In the genomic region with DNA sequence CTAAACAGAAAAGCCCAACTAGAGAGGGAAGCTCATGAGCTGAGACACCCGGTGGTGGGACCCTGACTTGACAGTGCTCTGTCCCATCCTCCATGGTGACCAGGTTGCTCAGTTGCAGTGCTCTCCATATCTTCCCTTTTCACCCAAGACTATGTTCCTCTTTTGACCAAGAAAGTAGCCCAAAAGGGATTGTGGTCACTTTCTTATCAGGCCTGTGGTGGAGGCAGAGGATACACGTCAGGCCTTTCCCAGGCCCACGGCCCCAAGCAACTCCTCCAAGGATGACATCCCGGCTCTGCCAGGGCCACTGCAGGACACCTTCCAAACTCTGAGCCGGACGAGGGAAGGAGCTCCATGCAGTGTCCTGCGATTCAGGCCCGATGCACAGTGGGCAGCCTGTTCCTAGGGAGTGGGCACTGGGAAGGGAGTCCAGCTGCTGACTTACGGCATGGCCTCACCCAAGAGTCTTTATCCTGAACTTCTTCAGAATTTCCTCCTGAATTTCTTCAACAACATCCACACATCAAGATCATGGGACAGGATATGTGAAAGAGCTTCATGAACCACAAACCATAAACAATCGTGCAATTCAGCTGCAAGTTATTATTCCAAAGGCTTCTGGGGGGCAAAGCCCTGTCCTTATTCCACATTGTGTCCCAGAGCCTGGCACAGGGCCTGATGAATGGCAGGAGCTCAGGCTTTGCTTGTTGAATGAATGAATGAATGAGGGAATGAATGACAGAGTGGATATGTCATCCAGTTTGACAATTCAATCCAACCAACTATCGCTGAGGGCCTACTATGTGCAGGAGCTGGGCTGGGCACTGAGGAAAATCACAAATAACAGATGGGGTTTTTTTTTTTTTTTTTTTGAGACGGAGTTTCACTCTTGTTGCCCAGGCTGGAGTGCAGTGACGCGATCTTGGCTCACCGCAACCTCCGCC, we compare ENCODE assay signal across 11 cellular contexts. TPM values are rescaled to one million over a fixed set of nuclear protein-coding genes. Genes with fewer than 3 reads are reported as not detected.
A peak's percentile ranks its signal among the peaks of the same experiment; 100 is the strongest.
DNase-seq lines count a peak whose midpoint lies in the region; ATAC-seq and TF ChIP-seq lines count a peak whose summit lies in the region.
"Had no signal": no experiment of that assay in that cellular context is flagged by ENCODE, and none has a peak within 500 bp of the region (broad histone marks: within the 10 kb centered on the region; RNA-seq: fewer than 3 reads in every experiment).

No MANE protein-coding gene starts in this region.

- TF ChIP-seq CTCF in left ventricle myocardium inferior (IDR thresholded peaks at IDR 0.05; ENCODE audit: borderline replicate concordance): no peak
- TF ChIP-seq CTCF in upper lobe of right lung (IDR thresholded peaks at IDR 0.05): no peak
- no peak for TF ChIP-seq CTCF in psoas muscle (IDR thresholded peaks at IDR 0.05)
- TF ChIP-seq CTCF in coronary artery (IDR thresholded peaks at IDR 0.05): no peak
- no peak for TF ChIP-seq CTCF in prostate gland (IDR thresholded peaks at IDR 0.05)

- TF ChIP-seq POLR2A in prostate gland (IDR thresholded peaks at IDR 0.05): no peak

- intact Hi-C loops in left ventricle myocardium inferior (cut with micrococcal nuclease) (no loop called here), Right ventricle myocardium inferior (cut with DNase I) (loop anchor here (5.0 kb wide), 1 partner anchor 34 kb away; no protein-coding TSS in a partner anchor), upper lobe of right lung (cut with DNase I) (no loop called here), psoas muscle (cut with DNase I) (no loop called here), prostate gland (cut with DNase I) (no loop called here)

- H3K9me3 ChIP-seq in left ventricle myocardium inferior (replicated peaks) (no peaks in the 10 kb centered on the region), upper lobe of right lung (no peaks in the 10 kb centered on the region), psoas muscle (no peaks in the 10 kb centered on the region), prostate gland (no peaks in the 10 kb centered on the region)

- ATAC-seq in Right ventricle myocardium inferior: no peak
- peak; percentile 70 for ATAC-seq in upper lobe of right lung
- no peak for ATAC-seq in psoas muscle
- ATAC-seq: SK-N-SH treated with all-trans-retinoic acid at 6 μM for 48 hours had no signal

- H3K27me3 ChIP-seq in left ventricle myocardium inferior (ENCODE audit: low read depth): no peaks in the 10 kb centered on the region
- no peaks in the 10 kb centered on the region for H3K27me3 ChIP-seq in upper lobe of right lung
- no peaks in the 10 kb centered on the region for H3K27me3 ChIP-seq in psoas muscle (ENCODE audit: insufficient read depth in 3 of 3, low read length in 2 of 3)
- H3K27me3 ChIP-seq in prostate gland (replicated peaks; ENCODE audit: insufficient read depth): no peaks in the 10 kb centered on the region

- peak overlapping the region; percentile 40 for H3K27ac ChIP-seq in left ventricle myocardium inferior (replicated peaks)
- H3K27ac ChIP-seq in upper lobe of right lung: peak overlapping the region; percentile 24
- H3K27ac ChIP-seq in psoas muscle: no peak overlapping the region
- no peak overlapping the region for H3K27ac ChIP-seq in coronary artery
- H3K27ac ChIP-seq in prostate gland: no peak overlapping the region

- WGBS in psoas muscle, 3 donors: 85 to 90% (median 89%) methylated on average over 14 to 16 of the region's 16 CpGs
- WGBS in prostate gland: 87% methylated on average over 16 of the region's 16 CpGs

- DNase-seq in left ventricle myocardium inferior (no peak), Right ventricle myocardium inferior (ENCODE audit: missing footprints) (no peak), SKM-1 (lab: John Stamatoyannopoulos, UW; ENCODE audit: unreplicated experiment) (peak; percentile 92), fibroblast of peridontal ligament (ENCODE audit: extremely low read depth) (peak; percentile 89), upper lobe of right lung (no peak), psoas muscle (no peak), coronary artery (ENCODE audit: low spot score) (no peak), prostate gland (ENCODE audit: low spot score) (no peak)
- DNase-seq: activated CD4-positive, alpha-beta T cell treated with anti-CD3 and anti-CD28 coated beads, Interleukin-2, amount 50 U/mL, for 1 hour; head of caudate nucleus had no signal

- H3K36me3 ChIP-seq in left ventricle myocardium inferior (no peaks in the 10 kb centered on the region), upper lobe of right lung (no peaks in the 10 kb centered on the region), psoas muscle (ENCODE audit: insufficient read depth in 1 of 2, low read depth in 1 of 2) (no peaks in the 10 kb centered on the region), prostate gland (no peaks in the 10 kb centered on the region)

- no peak overlapping the region for H3K4me3 ChIP-seq in left ventricle myocardium inferior
- no peak overlapping the region for H3K4me3 ChIP-seq in upper lobe of right lung
- no peak overlapping the region for H3K4me3 ChIP-seq in psoas muscle
- no peak overlapping the region for H3K4me3 ChIP-seq in coronary artery
- H3K4me3 ChIP-seq in prostate gland: no peak overlapping the region

- H3K4me1 ChIP-seq in left ventricle myocardium inferior: peaks cover 48% of the 10 kb centered on the region
- peaks cover 29% of the 10 kb centered on the region for H3K4me1 ChIP-seq in upper lobe of right lung
- H3K4me1 ChIP-seq in psoas muscle: peaks cover 5% of the 10 kb centered on the region
- H3K4me1 ChIP-seq in prostate gland (replicated peaks): no peaks in the 10 kb centered on the region

RNA-seq across cellular contexts. Expression of gene MYH9, which starts 36.0 kb away (rescaled TPM):
- total RNA-seq in left ventricle myocardium inferior (150 TPM), Right ventricle myocardium inferior (180 TPM), upper lobe of right lung (842 TPM), psoas muscle (100 to 1,000 TPM in 3 of 4 donors, 10 to 100 TPM in 1; 92.0 to 214 (median 179) TPM), prostate gland (100 to 1,000 TPM; 295 to 329 TPM)
- 10 to 100 TPM; 35.6 to 89.3 (median 56.3) TPM for polyA plus RNA-seq in psoas muscle

RNA-seq across cellular contexts. Expression of gene TXN2, which starts 57.7 kb away (rescaled TPM):
- 113 TPM for total RNA-seq in left ventricle myocardium inferior
- total RNA-seq in Right ventricle myocardium inferior: 127 TPM
- 54.2 TPM for total RNA-seq in upper lobe of right lung
- total RNA-seq in psoas muscle: 100 to 1,000 TPM in 3 of 4 donors, 10 to 100 TPM in 1; 83.9 to 146 (median 112) TPM
- 100 to 1,000 TPM; 109 to 155 (median 115) TPM for polyA plus RNA-seq in psoas muscle
- total RNA-seq in prostate gland: 100 to 1,000 TPM in 1 of 2 donors, 10 to 100 TPM in 1; 74.3 to 148 TPM

Comparison
In these comparisons a context has a peak if more than half of its experiments do, and no peak if none do; other contexts are left out.
1. DNase-seq: peak in SKM-1 (single experiment) and fibroblast of peridontal ligament (single experiment); none in left ventricle myocardium inferior (single experiment), Right ventricle myocardium inferior (single experiment), upper lobe of right lung (single experiment), psoas muscle (0 of 2), coronary artery (single experiment) and prostate gland (single experiment).
2. H3K27ac ChIP-seq: peak in left ventricle myocardium inferior (single experiment) and upper lobe of right lung (single experiment); none in psoas muscle (single experiment), coronary artery (0 of 2) and prostate gland (0 of 2).